ENCODE assay signal across 19 cellular contexts in genomic region chr11:20015529-20016427, GRCh38.
DNase-seq lines count a peak whose midpoint lies in the region; ATAC-seq, FAIRE-seq and TF ChIP-seq lines count a peak whose summit lies in the region.
"Had no signal": no experiment of that assay in that cellular context is flagged by ENCODE, and none has a peak within 500 bp of the region (broad histone marks: within the 10 kb centered on the region; RNA-seq: fewer than 3 reads in every experiment).

No MANE protein-coding gene starts in this region.

- H3K9me3 ChIP-seq in pancreas, result no peaks in the 10 kb centered on the region
- H3K9me3 ChIP-seq: testis had no signal

- 33 to 38% methylated on average over 14 of the region's 14 CpGs for WGBS in pancreas, 2 donors

- H3K27ac Mint-ChIP-seq in chondrocyte (ENCODE audit: unreplicated experiment), result no peak overlapping the region
- H3K27ac Mint-ChIP-seq: CD14-positive monocyte; T-helper 1 cell treated with Interleukin-12 subunit alpha and Interleukin-12 subunit beta and Interleukin-4 antibody, amounts not matched to agents 30 μg/mL and 1 μg/mL, for 36 hours had no signal

- H3K27ac ChIP-seq in pancreas, result no peak overlapping the region
- H3K27ac ChIP-seq: cardiac muscle cell, testis had no signal

- H3K27me3 ChIP-seq in pancreas, result no peaks in the 10 kb centered on the region
- H3K27me3 ChIP-seq: cardiac muscle cell, testis had no signal

- H3K9me3 Mint-ChIP-seq in chondrocyte (ENCODE audit: low read depth), result no peaks in the 10 kb centered on the region
- H3K9me3 Mint-ChIP-seq: CD14-positive monocyte; T-helper 1 cell treated with Interleukin-12 subunit alpha and Interleukin-12 subunit beta and Interleukin-4 antibody, amounts not matched to agents 30 μg/mL and 1 μg/mL, for 36 hours had no signal

- TF ChIP-seq CTCF in pancreas (IDR thresholded peaks at IDR 0.05) (no peak), chondrocyte (IDR thresholded peaks at IDR 0.05) (no peak)

- peaks cover 33 to 42% (median 41%) of the 10 kb centered on the region in 3 donors for H3K4me1 ChIP-seq in pancreas
- H3K4me1 ChIP-seq: testis had no signal

- peaks cover 3% of the 10 kb centered on the region for H3K36me3 Mint-ChIP-seq in chondrocyte (ENCODE audit: low read depth)
- H3K36me3 Mint-ChIP-seq: CD14-positive monocyte had no signal

- H3K4me3 ChIP-seq in pancreas, result no peak overlapping the region
- H3K4me3 ChIP-seq: cardiac muscle cell, testis had no signal

- H3K4me1 Mint-ChIP-seq in chondrocyte (ENCODE audit: low read depth), result peaks cover 30% of the 10 kb centered on the region
- H3K4me1 Mint-ChIP-seq: CD14-positive monocyte had no signal

- no peak for FAIRE-seq in pancreas (lab: Jason Lieb, UNC)
- FAIRE-seq: endometrium had no signal

- intact Hi-C loops in pancreas (cut with DNase I), result no loop called here

- peak; percentile 95 for DNase-seq in NCI-H1105 (lab: John Stamatoyannopoulos, UW)
- DNase-seq in NCI-H774 (lab: John Stamatoyannopoulos, UW), result peak; percentile 57
- DNase-seq in pancreas, result peak in 2 of 6 donors; percentile 34 to 42
- DNase-seq in D341Med (ENCODE audit: low spot score), result no peak
- DNase-seq in chondrocyte (ENCODE audit: low spot score), result no peak
- DNase-seq: activated CD4-positive, CD25-positive, alpha-beta regulatory T cell treated with anti-CD3 and anti-CD28 coated beads, Interleukin-2, amount 50 U/mL, for 72 hours; activated naive CD4-positive, alpha-beta T cell treated with anti-CD3 and anti-CD28 coated beads, Interleukin-2, amount 50 U/mL, for 16 hours; EL; head of caudate nucleus; kidney glomerular epithelial cell; NCI-H2171 treated with DMSO at 0.1 percent for 48 hours; testis had no signal

- ATAC-seq in esophagus mucosa, result peak; percentile 89
- ATAC-seq in pancreas, result peak; percentile 26 to 68 (median 50)
- no peak for ATAC-seq in HG02623 (IDR thresholded peaks at IDR 0.05; ENCODE audit: unreplicated experiment)
- ATAC-seq: Panc1 had no signal

- no peak overlapping the region for H3K4me3 Mint-ChIP-seq in chondrocyte (ENCODE audit: unreplicated experiment)
- H3K4me3 Mint-ChIP-seq: CD14-positive monocyte; T-helper 1 cell treated with Interleukin-12 subunit alpha and Interleukin-12 subunit beta and Interleukin-4 antibody, amounts not matched to agents 30 μg/mL and 1 μg/mL, for 36 hours had no signal

- no peaks in the 10 kb centered on the region for H3K36me3 ChIP-seq in pancreas
- H3K36me3 ChIP-seq: cardiac muscle cell had no signal

- no peaks in the 10 kb centered on the region for H3K27me3 Mint-ChIP-seq in chondrocyte (ENCODE audit: low read depth)

Comparison
In these comparisons a context has a peak if more than half of its experiments do, and no peak if none do; other contexts are left out.
1. DNase-seq: peak in NCI-H1105 (single experiment) and NCI-H774 (single experiment); none in D341Med (single experiment) and chondrocyte (single experiment).